20 cellular contexts compared by ENCODE assay signal in the genomic region with DNA sequence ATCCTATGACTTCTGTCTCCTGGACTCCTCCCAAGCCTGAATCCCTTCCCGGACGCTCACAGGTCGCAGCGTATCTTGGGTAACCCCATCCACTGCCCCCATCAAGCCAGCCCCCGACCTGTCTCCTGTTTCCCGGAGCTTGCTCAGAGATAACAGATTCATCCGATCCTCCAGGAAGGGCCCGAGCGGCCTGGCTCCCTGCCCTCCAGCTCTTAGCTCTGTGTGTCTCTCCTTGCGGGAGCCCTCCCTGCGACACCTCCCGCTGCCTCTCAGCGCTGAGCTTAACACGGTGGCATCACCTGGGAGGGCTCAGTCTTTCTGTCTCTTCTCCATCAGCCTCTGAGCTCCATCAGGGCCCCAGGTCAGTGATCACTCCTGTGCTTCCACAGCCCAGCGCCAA. TPM values are rescaled to one million over a fixed set of nuclear protein-coding genes. Genes with fewer than 3 reads are reported as not detected.
"Had no signal": no experiment of that assay in that cellular context is flagged by ENCODE, and none has a peak within 500 bp of the region (broad histone marks: within the 10 kb centered on the region; RNA-seq: fewer than 3 reads in every experiment).

No MANE protein-coding gene starts in this region.

- H3K36me3 Mint-ChIP-seq: naive thymus-derived CD4-positive, alpha-beta T cell had no signal

- H3K36me3 ChIP-seq: esophagus squamous epithelium, gastroesophageal sphincter, neutrophil, right atrium auricular region, suprapubic skin, thyroid gland, uterus had no signal

- H3K27ac Mint-ChIP-seq: dendritic cell treated with granulocyte-macrophage colony-stimulating factor and Interleukin-4, amounts not matched to agents 40 ng/mL and 50 ng/mL, for 4 days; immature natural killer cell; naive thymus-derived CD4-positive, alpha-beta T cell; nephron progenitor cell; type B pancreatic cell had no signal

- H3K9me3 Mint-ChIP-seq: type B pancreatic cell had no signal

- H3K27ac ChIP-seq: esophagus squamous epithelium, gastroesophageal sphincter, neutrophil, right atrium auricular region, suprapubic skin, thyroid gland, uterus had no signal

- H3K4me3 ChIP-seq: esophagus squamous epithelium, gastroesophageal sphincter, right atrium auricular region, suprapubic skin, thyroid gland, uterus had no signal

- H3K4me3 Mint-ChIP-seq: dendritic cell treated with granulocyte-macrophage colony-stimulating factor and Interleukin-4, amounts not matched to agents 40 ng/mL and 50 ng/mL, for 4 days; immature natural killer cell; naive thymus-derived CD4-positive, alpha-beta T cell; nephron progenitor cell; type B pancreatic cell had no signal

- H3K27me3 ChIP-seq: right atrium auricular region, thyroid gland, uterus had no signal

- H3K9me3 ChIP-seq: esophagus squamous epithelium, gastroesophageal sphincter, neutrophil, right atrium auricular region, suprapubic skin, thyroid gland, uterus had no signal

- FAIRE-seq: keratinocyte, small intestine had no signal

- DNase-seq: esophagus squamous epithelium; foreskin fibroblast; glutamatergic neuron; immature natural killer cell; left colon; mammary epithelial cell; naive thymus-derived CD4-positive, alpha-beta T cell; nephron progenitor cell; small intestine; stimulated activated CD4-positive, alpha-beta T cell treated with anti-CD3 and anti-CD28 coated beads, Interleukin-2, amount 100 ng/mL, for 48 hours; stimulated activated naive CD8-positive, alpha-beta T cell treated with anti-CD3 and anti-CD28 coated beads, Interleukin-15, Interleukin-2, amounts not matched to agents 100 U/mL and 50 U/mL, for 24 hours; thyroid gland; uterus had no signal

- ATAC-seq: gastroesophageal sphincter; left colon; naive thymus-derived CD4-positive, alpha-beta T cell; stimulated activated naive CD8-positive, alpha-beta T cell treated with anti-CD3 and anti-CD28 coated beads, Interleukin-15, Interleukin-2, amounts not matched to agents 100 U/mL and 50 U/mL, for 24 hours had no signal

RNA-seq across cellular contexts. Expression of gene TMEM255B, which starts 4.3 kb away (rescaled TPM):
- polyA plus RNA-seq: immature natural killer cell had no signal
